ENCODE assay signal across 11 cellular contexts in genomic region chr6:91826128-91826527, GRCh38.
"Had no signal": no experiment of that assay in that cellular context is flagged by ENCODE, and none has a peak within 500 bp of the region (broad histone marks: within the 10 kb centered on the region; RNA-seq: fewer than 3 reads in every experiment).

No MANE protein-coding gene starts in this region.

- H3K4me2 ChIP-seq: GM23338 had no signal

- H3K27ac ChIP-seq: GM23248 had no signal

- ATAC-seq: GM23338, HCT116 had no signal

- H3K9me3 ChIP-seq: HAP-1 had no signal

- H3K36me3 ChIP-seq: HAP-1 had no signal

- H2AFZ ChIP-seq: GM23248, GM23338 had no signal

- H3K9ac ChIP-seq: GM23248 had no signal

- FAIRE-seq: H1, H54 had no signal

- H3K4me3 ChIP-seq: GM23248, GM23338, HAP-1 had no signal

- H3K4me1 ChIP-seq: HAP-1 had no signal

- DNase-seq: GM23248, GOT3, H7, H9, HCEC 1CT, HFFc6 had no signal
